31 cellular contexts compared by ENCODE assay signal in the genomic region with DNA sequence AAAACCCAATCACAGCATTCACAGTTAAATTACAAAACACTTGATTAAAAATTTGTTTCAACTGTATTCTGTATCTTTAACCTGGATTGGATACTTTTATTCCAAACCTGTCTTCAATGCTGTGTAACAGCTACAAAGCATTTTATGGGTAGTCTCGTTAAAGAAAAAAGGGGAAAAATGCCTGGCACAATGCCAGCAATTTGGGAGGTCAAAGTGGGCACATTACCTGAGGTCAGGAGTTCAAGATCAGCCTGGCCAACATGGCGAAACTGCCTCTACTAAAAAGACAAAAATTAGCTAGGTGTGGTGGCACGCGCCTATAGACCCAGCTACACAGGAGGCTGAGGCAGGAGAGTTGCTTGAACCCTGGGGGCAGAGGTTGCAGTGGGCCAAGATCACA. TPM values are rescaled to one million over a fixed set of nuclear protein-coding genes. Genes with fewer than 3 reads are reported as not detected.
DNase-seq lines count a peak whose midpoint lies in the region; ATAC-seq, FAIRE-seq and TF ChIP-seq lines count a peak whose summit lies in the region.
"Had no signal": no experiment of that assay in that cellular context is flagged by ENCODE, and none has a peak within 500 bp of the region (broad histone marks: within the 10 kb centered on the region; RNA-seq: fewer than 3 reads in every experiment).

No MANE protein-coding gene starts in this region.

- no peak for DNase-seq in DND-41
- DNase-seq in central memory CD8-positive, alpha-beta T cell (ENCODE audit: low spot score in 2 of 2) = no peak
- no peak for DNase-seq in trophoblast cell
- DNase-seq in NCI-H2029 treated with DMSO at 0.1 percent for 48 hours (lab: John Stamatoyannopoulos, UW) = no peak
- DNase-seq in HTR-8/SVneo (ENCODE audit: insufficient read length, low spot score) = no peak
- no peak for DNase-seq in dorsolateral prefrontal cortex
- DNase-seq: activated CD8-positive, alpha-beta memory T cell treated with anti-CD3 and anti-CD28 coated beads for 24 hours; activated naive CD4-positive, alpha-beta T cell treated with anti-CD3 and anti-CD28 coated beads, Interleukin-2, amount 10 ng/mL, durations not matched to agents 7 days and 5 days; activated T-cell treated with anti-CD3 and anti-CD28 coated beads, Interleukin-2, amount 50 U/mL, for 48 hours; central memory CD4-positive, alpha-beta T cell; foreskin fibroblast; GDM1; hippocampal formation; left lung; NCI-H2107; NCI-H446 treated with DMSO at 0.1 percent for 48 hours; OCI-M1; pancreas; stimulated activated CD4-positive, alpha-beta T cell treated with anti-CD3 and anti-CD28 coated beads, Interleukin-4, amount 100 ng/mL, for 1 hour; stimulated activated naive CD4-positive, alpha-beta T cell; SW 1271; testis had no signal

- intact Hi-C loops in dorsolateral prefrontal cortex (cut with DNase I) = loop anchor here in 1 of 2 donors (10.0 kb wide), 1 partner anchor 82 kb away; a partner anchor contains a TSS

- H3K4me2 ChIP-seq in BLaER1 (peak overlapping the region; percentile 86; the same call in 1 of the 2 replicates), DND-41 (ENCODE audit: insufficient read depth, low read length) (peak overlapping the region; percentile 45; the same call in 1 of the 2 replicates), trophoblast cell (ENCODE audit: low read length) (no peak overlapping the region)

- H2BK5ac ChIP-seq in trophoblast cell (ENCODE audit: low read depth, low read length, poor library complexity) = no peak overlapping the region

- H3K36me3 ChIP-seq in BLaER1 (peaks cover 59% of the 10 kb centered on the region), DND-41 (ENCODE audit: insufficient read depth, low read length) (peaks cover 56% of the 10 kb centered on the region), trophoblast cell (ENCODE audit: control insufficient read depth in 1 of 2, insufficient read depth in 2 of 2, low read length in 2 of 2) (peaks cover 14 to 30% of the 10 kb centered on the region in 2 experiments)

- no peaks in the 10 kb centered on the region for H3K9me3 ChIP-seq in BLaER1
- no peaks in the 10 kb centered on the region for H3K9me3 ChIP-seq in DND-41 (ENCODE audit: insufficient read depth, low read length, severe bottlenecking)
- no peaks in the 10 kb centered on the region for H3K9me3 ChIP-seq in trophoblast cell (ENCODE audit: insufficient read depth, low read depth, low read length)
- H3K9me3 ChIP-seq: left lung, pancreas, right atrium auricular region, testis had no signal

- H3K23ac ChIP-seq in trophoblast cell (ENCODE audit: low read length) = no peak overlapping the region

- no peaks in the 10 kb centered on the region for H3K27me3 Mint-ChIP-seq in central memory CD8-positive, alpha-beta T cell

- no peaks in the 10 kb centered on the region for H3K9me3 Mint-ChIP-seq in central memory CD8-positive, alpha-beta T cell
- H3K9me3 Mint-ChIP-seq: activated naive CD4-positive, alpha-beta T cell treated with anti-CD3 and anti-CD28 coated beads, Interleukin-2, amount 10 ng/mL, durations not matched to agents 7 days and 5 days; mesothelial cell of epicardium; nephron had no signal

- H3K79me1 ChIP-seq in trophoblast cell (ENCODE audit: low read length) = peaks cover 19% of the 10 kb centered on the region

- no peak overlapping the region for H3K18ac ChIP-seq in trophoblast cell (ENCODE audit: low read length)

- H3K27ac ChIP-seq in BLaER1 (peak overlapping the region; percentile 29; the same call in 1 of the 2 replicates), DND-41 (ENCODE audit: low read length) (no peak overlapping the region), trophoblast cell (ENCODE audit: low read depth, low read length) (no peak overlapping the region), dorsolateral prefrontal cortex (peak overlapping the region in 15 of 59 donors; percentile 5 to 99 (median 44))
- H3K27ac ChIP-seq: C4-2B, epithelial cell of prostate, left lung, pancreas, right atrium auricular region had no signal

- H2AFZ ChIP-seq in DND-41 (ENCODE audit: low read depth, low read length) (no peak overlapping the region), trophoblast cell (ENCODE audit: insufficient read depth, low read length, poor library complexity) (no peak overlapping the region)

- peak overlapping the region; percentile 18 for H3K4me3 Mint-ChIP-seq in central memory CD8-positive, alpha-beta T cell
- H3K4me3 Mint-ChIP-seq: activated naive CD4-positive, alpha-beta T cell treated with anti-CD3 and anti-CD28 coated beads, Interleukin-2, amount 10 ng/mL, durations not matched to agents 7 days and 5 days; mesothelial cell of epicardium had no signal

- H3K9ac ChIP-seq in BLaER1 (no peak overlapping the region), DND-41 (ENCODE audit: low read depth, low read length) (no peak overlapping the region), trophoblast cell (ENCODE audit: low read length) (no peak overlapping the region)

- no peak for FAIRE-seq in HTR-8/SVneo (lab: Jason Lieb, UNC)
- FAIRE-seq: pancreas had no signal

- peaks cover 81% of the 10 kb centered on the region for H4K20me1 ChIP-seq in BLaER1
- H4K20me1 ChIP-seq in DND-41 (ENCODE audit: insufficient read depth, low read length) = peaks cover 40% of the 10 kb centered on the region; the same call in 1 of the 2 replicates

- peak overlapping the region; percentile 29 for H3K4ac ChIP-seq in trophoblast cell (ENCODE audit: low read depth, low read length)

- H3K79me2 ChIP-seq in DND-41 (ENCODE audit: insufficient read depth, low read length) (peaks cover 89% of the 10 kb centered on the region), trophoblast cell (ENCODE audit: control insufficient read depth, insufficient read depth, low read length, poor library complexity) (peaks cover 18% of the 10 kb centered on the region)

- ATAC-seq in DND-41 (ENCODE audit: insufficient read depth, low read depth) (no peak), HG03025 (IDR thresholded peaks at IDR 0.05; ENCODE audit: low FRiP score, unreplicated experiment) (no peak)
- ATAC-seq in central memory CD8-positive, alpha-beta T cell (replicated peaks; ENCODE audit: extremely low read depth, poor library complexity, severe bottlenecking) = no peak
- ATAC-seq: activated CD4-positive, CD25-positive, alpha-beta regulatory T cell treated with anti-CD3 and anti-CD28 coated beads, Interleukin-2, amount 50 U/mL, for 24 hours; HCT116; left lung; pancreas had no signal

- peaks cover 59% of the 10 kb centered on the region for H3K4me1 ChIP-seq in BLaER1
- peaks cover 71% of the 10 kb centered on the region for H3K4me1 ChIP-seq in DND-41 (ENCODE audit: insufficient read depth, low read length)
- H3K4me1 ChIP-seq in trophoblast cell (ENCODE audit: control insufficient read depth in 1 of 2, insufficient read depth in 2 of 2, low read length in 2 of 2) = peaks cover 8 to 10% of the 10 kb centered on the region in 2 experiments

- H3K14ac ChIP-seq in trophoblast cell (ENCODE audit: low read length) = no peak overlapping the region

- H3K27ac Mint-ChIP-seq in central memory CD8-positive, alpha-beta T cell (ENCODE audit: low read depth) = peak overlapping the region; percentile 6
- H3K27ac Mint-ChIP-seq: activated naive CD4-positive, alpha-beta T cell treated with anti-CD3 and anti-CD28 coated beads, Interleukin-2, amount 10 ng/mL, durations not matched to agents 7 days and 5 days; mesothelial cell of epicardium; nephron had no signal

- H4K91ac ChIP-seq in trophoblast cell (ENCODE audit: low read depth, low read length) = no peak overlapping the region

- peaks cover 70% of the 10 kb centered on the region for H3K36me3 Mint-ChIP-seq in central memory CD8-positive, alpha-beta T cell (ENCODE audit: insufficient read depth)

- H3K27me3 ChIP-seq in BLaER1 (no peaks in the 10 kb centered on the region), DND-41 (ENCODE audit: insufficient read depth, low read length, poor library complexity) (no peaks in the 10 kb centered on the region), trophoblast cell (ENCODE audit: insufficient read depth, low read length) (no peaks in the 10 kb centered on the region), dorsolateral prefrontal cortex (no peaks in the 10 kb centered on the region)
- H3K27me3 ChIP-seq: left lung, pancreas, right atrium auricular region, testis had no signal

- no peak overlapping the region for H2BK12ac ChIP-seq in trophoblast cell (ENCODE audit: low read length)

- TF ChIP-seq CTCF in DND-41 (IDR thresholded peaks at IDR 0.05; ENCODE audit: borderline replicate concordance, extremely low read depth, low read length, poor library complexity, severe bottlenecking) = no peak
- no peak for TF ChIP-seq CTCF in dorsolateral prefrontal cortex (IDR thresholded peaks at IDR 0.05 in 54 of 56, conservative IDR thresholded peaks at IDR 0.05 in 2 of 56; ENCODE audit: low read depth in 1 of 56, partially characterized antibody in 56 of 56)

- no peak overlapping the region for H2BK120ac ChIP-seq in trophoblast cell (ENCODE audit: insufficient read depth, low read length, poor library complexity)

- peaks cover 81% of the 10 kb centered on the region for H3K4me1 Mint-ChIP-seq in central memory CD8-positive, alpha-beta T cell

- H4K12ac ChIP-seq in trophoblast cell (ENCODE audit: low read depth, low read length) = no peak overlapping the region

- H2AK5ac ChIP-seq in trophoblast cell (ENCODE audit: low read length) = no peak overlapping the region

- no peak overlapping the region for H4K8ac ChIP-seq in trophoblast cell (ENCODE audit: low read depth, low read length)

- no peak overlapping the region for H3K4me3 ChIP-seq in BLaER1
- no peak overlapping the region for H3K4me3 ChIP-seq in DND-41 (ENCODE audit: low read depth in 1 of 2, low read length in 2 of 2)
- no peak overlapping the region for H3K4me3 ChIP-seq in trophoblast cell (ENCODE audit: low read depth, low read length)
- peak overlapping the region in 5 of 59 donors; percentile 4 to 91 (median 89) for H3K4me3 ChIP-seq in dorsolateral prefrontal cortex
- H3K4me3 ChIP-seq: pancreas, right atrium auricular region, testis had no signal

- WGBS in trophoblast cell (ENCODE audit: extremely low coverage, insufficient coverage, insufficient read length) = no CpG with 5 or more reads among the region's 4 CpGs

RNA-seq across cellular contexts. Expression of a gene that starts 4.0 kb away (rescaled TPM):
- polyA plus RNA-seq in trophoblast cell (2013) = 86.8 and 89.6 TPM in 2 replicates
- total RNA-seq in dorsolateral prefrontal cortex = 10 to 100 TPM; 27.3 to 72.4 (median 40.6) TPM
